1 cellular context compared by ENCODE assay signal in the genomic region with DNA sequence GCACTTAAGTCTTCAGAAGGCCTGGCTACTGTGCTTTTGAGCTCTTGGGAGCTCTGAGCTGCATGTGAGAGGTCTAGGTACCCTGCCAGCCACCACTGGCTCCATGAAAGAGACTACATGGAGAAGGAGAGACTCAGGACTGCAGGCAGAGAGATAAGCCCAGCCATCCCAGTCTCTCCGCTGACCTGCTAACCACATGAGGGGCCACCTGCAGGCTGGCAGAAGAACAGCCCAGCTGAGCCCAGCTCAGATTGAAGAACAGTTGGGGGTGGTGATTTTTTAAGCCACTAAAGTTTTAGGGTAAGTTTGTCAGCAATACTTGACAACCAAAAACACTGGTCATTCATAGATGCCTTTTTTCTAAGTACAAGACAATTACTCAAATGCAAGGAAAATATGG.
TF ChIP-seq lines count a peak whose summit lies in the region.

No MANE protein-coding gene starts in this region.

TF ChIP-seq in WTC11, 78 proteins besides CTCF, POLR2A, EP300 and RAD21 (continued from another document):
- no peak for TF ChIP-seq ZNF425 (CRISPR knock-in tag; conservative IDR thresholded peaks at IDR 0.05)
- TF ChIP-seq, protein P1, sequence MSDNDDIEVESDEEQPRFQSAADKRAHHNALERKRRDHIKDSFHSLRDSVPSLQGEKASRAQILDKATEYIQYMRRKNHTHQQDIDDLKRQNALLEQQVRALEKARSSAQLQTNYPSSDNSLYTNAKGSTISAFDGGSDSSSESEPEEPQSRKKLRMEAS (CRISPR knock-in tag; IDR thresholded peaks at IDR 0.05) = no peak
- TF ChIP-seq, protein P2, sequence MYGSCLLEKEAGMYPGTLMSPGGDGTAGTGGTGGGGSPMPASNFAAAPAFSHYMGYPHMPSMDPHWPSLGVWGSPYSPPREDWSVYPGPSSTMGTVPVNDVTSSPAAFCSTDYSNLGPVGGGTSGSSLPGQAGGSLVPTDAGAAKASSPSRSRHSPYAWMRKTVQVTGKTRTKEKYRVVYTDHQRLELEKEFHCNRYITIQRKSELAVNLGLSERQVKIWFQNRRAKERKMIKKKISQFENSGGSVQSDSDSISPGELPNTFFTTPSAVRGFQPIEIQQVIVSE (CRISPR knock-in tag; IDR thresholded peaks at IDR 0.05; ENCODE audit: borderline replicate concordance) = no peak
- TF ChIP-seq, protein P3, sequence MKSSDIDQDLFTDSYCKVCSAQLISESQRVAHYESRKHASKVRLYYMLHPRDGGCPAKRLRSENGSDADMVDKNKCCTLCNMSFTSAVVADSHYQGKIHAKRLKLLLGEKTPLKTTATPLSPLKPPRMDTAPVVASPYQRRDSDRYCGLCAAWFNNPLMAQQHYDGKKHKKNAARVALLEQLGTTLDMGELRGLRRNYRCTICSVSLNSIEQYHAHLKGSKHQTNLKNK (CRISPR knock-in tag; IDR thresholded peaks at IDR 0.05) = no peak
- TF ChIP-seq, protein P4, sequence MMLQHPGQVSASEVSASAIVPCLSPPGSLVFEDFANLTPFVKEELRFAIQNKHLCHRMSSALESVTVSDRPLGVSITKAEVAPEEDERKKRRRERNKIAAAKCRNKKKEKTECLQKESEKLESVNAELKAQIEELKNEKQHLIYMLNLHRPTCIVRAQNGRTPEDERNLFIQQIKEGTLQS (CRISPR knock-in tag; conservative IDR thresholded peaks at IDR 0.05) = no peak
- TF ChIP-seq FOXK1 (CRISPR knock-in tag; IDR thresholded peaks at IDR 0.05) = no peak
- TF ChIP-seq, protein P5, sequence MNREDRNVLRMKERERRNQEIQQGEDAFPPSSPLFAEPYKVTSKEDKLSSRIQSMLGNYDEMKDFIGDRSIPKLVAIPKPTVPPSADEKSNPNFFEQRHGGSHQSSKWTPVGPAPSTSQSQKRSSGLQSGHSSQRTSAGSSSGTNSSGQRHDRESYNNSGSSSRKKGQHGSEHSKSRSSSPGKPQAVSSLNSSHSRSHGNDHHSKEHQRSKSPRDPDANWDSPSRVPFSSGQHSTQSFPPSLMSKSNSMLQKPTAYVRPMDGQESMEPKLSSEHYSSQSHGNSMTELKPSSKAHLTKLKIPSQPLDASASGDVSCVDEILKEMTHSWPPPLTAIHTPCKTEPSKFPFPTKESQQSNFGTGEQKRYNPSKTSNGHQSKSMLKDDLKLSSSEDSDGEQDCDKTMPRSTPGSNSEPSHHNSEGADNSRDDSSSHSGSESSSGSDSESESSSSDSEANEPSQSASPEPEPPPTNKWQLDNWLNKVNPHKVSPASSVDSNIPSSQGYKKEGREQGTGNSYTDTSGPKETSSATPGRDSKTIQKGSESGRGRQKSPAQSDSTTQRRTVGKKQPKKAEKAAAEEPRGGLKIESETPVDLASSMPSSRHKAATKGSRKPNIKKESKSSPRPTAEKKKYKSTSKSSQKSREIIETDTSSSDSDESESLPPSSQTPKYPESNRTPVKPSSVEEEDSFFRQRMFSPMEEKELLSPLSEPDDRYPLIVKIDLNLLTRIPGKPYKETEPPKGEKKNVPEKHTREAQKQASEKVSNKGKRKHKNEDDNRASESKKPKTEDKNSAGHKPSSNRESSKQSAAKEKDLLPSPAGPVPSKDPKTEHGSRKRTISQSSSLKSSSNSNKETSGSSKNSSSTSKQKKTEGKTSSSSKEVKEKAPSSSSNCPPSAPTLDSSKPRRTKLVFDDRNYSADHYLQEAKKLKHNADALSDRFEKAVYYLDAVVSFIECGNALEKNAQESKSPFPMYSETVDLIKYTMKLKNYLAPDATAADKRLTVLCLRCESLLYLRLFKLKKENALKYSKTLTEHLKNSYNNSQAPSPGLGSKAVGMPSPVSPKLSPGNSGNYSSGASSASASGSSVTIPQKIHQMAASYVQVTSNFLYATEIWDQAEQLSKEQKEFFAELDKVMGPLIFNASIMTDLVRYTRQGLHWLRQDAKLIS (CRISPR knock-in tag; IDR thresholded peaks at IDR 0.05; ENCODE audit: borderline replicate concordance) = no peak
- no peak for TF ChIP-seq JUN (CRISPR knock-in tag; IDR thresholded peaks at IDR 0.05)
